In the genomic region with DNA sequence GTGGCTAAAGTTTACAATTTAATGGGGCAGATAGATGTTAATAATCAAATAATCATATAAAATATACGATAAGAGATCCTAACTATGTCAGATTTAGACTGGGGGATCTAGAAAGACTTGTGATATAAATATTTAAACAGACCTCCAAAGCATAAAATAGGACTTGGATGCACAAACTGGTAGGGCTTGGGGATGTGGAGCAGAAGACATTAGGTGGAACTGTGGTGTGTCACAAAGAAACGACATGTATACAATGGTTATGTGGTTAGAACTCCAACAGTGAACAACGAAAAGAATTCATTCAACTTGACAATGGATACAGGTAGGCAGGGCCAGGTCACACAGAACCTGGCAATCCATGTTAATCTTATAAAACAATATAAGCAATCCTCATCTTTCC, we compare ENCODE assay signal across 7 cellular contexts.
DNase-seq lines count a peak whose midpoint lies in the region; ATAC-seq and TF ChIP-seq lines count a peak whose summit lies in the region.
"Not testable (repeated sequence)": the region's sequence is repeated elsewhere in the genome, so short reads cannot be mapped to it uniquely, and the experiment has no call there.

No MANE protein-coding gene starts in this region.

- not testable (repeated sequence) for H3K9ac ChIP-seq in SK-N-MC (ENCODE audit: insufficient read length)

- not testable (repeated sequence) for DNase-seq in CD4-positive, alpha-beta memory T cell; SK-N-MC (ENCODE audit: low read depth, low spot score); activated naive CD4-positive, alpha-beta T cell treated with anti-CD3 and anti-CD28 coated beads, Interleukin-2, amount 10 ng/mL, durations not matched to agents 7 days and 5 days; chondrocyte (ENCODE audit: low spot score); memory B cell (ENCODE audit: low spot score in 2 of 2); osteocyte (ENCODE audit: extremely low spot score, unreplicated experiment)

- H3K27ac ChIP-seq in CD4-positive, alpha-beta memory T cell (ENCODE audit: low read depth, low read length); HEK293 (ENCODE audit: extremely low read depth, low read depth, low read length): not testable (repeated sequence)
- 0 out of 2 replicates have a peak overlapping the region, but pooled peaks have one; percentile 34 for H3K27ac ChIP-seq in SK-N-MC

- H3K27me3 Mint-ChIP-seq in CD4-positive, alpha-beta memory T cell; activated naive CD4-positive, alpha-beta T cell treated with anti-CD3 and anti-CD28 coated beads, Interleukin-2, amount 10 ng/mL, durations not matched to agents 7 days and 5 days; chondrocyte (ENCODE audit: low read depth); memory B cell; osteocyte (ENCODE audit: unreplicated experiment): not testable (repeated sequence)

- peak overlapping the region in 6 of 8 donors; percentile 24 to 73 (median 54) for H3K4me3 Mint-ChIP-seq in CD4-positive, alpha-beta memory T cell
- not testable (repeated sequence) for H3K4me3 Mint-ChIP-seq in activated naive CD4-positive, alpha-beta T cell treated with anti-CD3 and anti-CD28 coated beads, Interleukin-2, amount 10 ng/mL, durations not matched to agents 7 days and 5 days; chondrocyte (ENCODE audit: unreplicated experiment); memory B cell; osteocyte (ENCODE audit: unreplicated experiment)

- H3K36me3 Mint-ChIP-seq in CD4-positive, alpha-beta memory T cell; chondrocyte (ENCODE audit: low read depth); memory B cell; osteocyte (ENCODE audit: unreplicated experiment): not testable (repeated sequence)
- H3K36me3 Mint-ChIP-seq in activated naive CD4-positive, alpha-beta T cell treated with anti-CD3 and anti-CD28 coated beads, Interleukin-2, amount 10 ng/mL, durations not matched to agents 7 days and 5 days = peaks cover 13% of the 10 kb centered on the region

- not testable (repeated sequence) for H3K9me3 Mint-ChIP-seq in CD4-positive, alpha-beta memory T cell; activated naive CD4-positive, alpha-beta T cell treated with anti-CD3 and anti-CD28 coated beads, Interleukin-2, amount 10 ng/mL, durations not matched to agents 7 days and 5 days; chondrocyte (ENCODE audit: low read depth); memory B cell; osteocyte (ENCODE audit: unreplicated experiment)

- not testable (repeated sequence) for H3K36me3 ChIP-seq in CD4-positive, alpha-beta memory T cell (ENCODE audit: insufficient read depth, low read length); HEK293 (ENCODE audit: control insufficient read depth in 2 of 2, insufficient read depth in 1 of 2, low read length in 2 of 2); SK-N-MC (ENCODE audit: insufficient read depth, low read length)

- ATAC-seq in memory B cell (ENCODE audit: low read depth) = not testable (repeated sequence)

- H3K4me3 ChIP-seq in CD4-positive, alpha-beta memory T cell (ENCODE audit: low read length in 2 of 2); HEK293 (ENCODE audit: low read depth, low read length); SK-N-MC: not testable (repeated sequence)

- POLR2A ChIA-PET in CD4-positive, alpha-beta memory T cell (lab: Charles Lee; ENCODE audit: partially characterized antibody); HEK293 (lab: Yijun Ruan, JAX): not testable (repeated sequence)

- H3K4me1 ChIP-seq in CD4-positive, alpha-beta memory T cell (ENCODE audit: insufficient read depth, low read length) = peaks cover 95% of the 10 kb centered on the region
- H3K4me1 ChIP-seq in HEK293 (ENCODE audit: control insufficient read depth, insufficient read depth, low read length) = peaks cover 20% of the 10 kb centered on the region

- peak overlapping the region in 5 of 7 donors; percentile 48 to 64 (median 59) for H3K27ac Mint-ChIP-seq in CD4-positive, alpha-beta memory T cell
- H3K27ac Mint-ChIP-seq in activated naive CD4-positive, alpha-beta T cell treated with anti-CD3 and anti-CD28 coated beads, Interleukin-2, amount 10 ng/mL, durations not matched to agents 7 days and 5 days = peak overlapping the region; percentile 3
- H3K27ac Mint-ChIP-seq in chondrocyte (ENCODE audit: unreplicated experiment) = peak overlapping the region; percentile 89
- peak overlapping the region; percentile 77 for H3K27ac Mint-ChIP-seq in memory B cell
- H3K27ac Mint-ChIP-seq in osteocyte (ENCODE audit: unreplicated experiment) = peak overlapping the region; percentile 9

- CTCF ChIA-PET in CD4-positive, alpha-beta memory T cell (lab: Charles Lee; ENCODE audit: partially characterized antibody); activated naive CD4-positive, alpha-beta T cell treated with anti-CD3 and anti-CD28 coated beads, Interleukin-2, amount 10 ng/mL, durations not matched to agents 7 days and 5 days (lab: Charles Lee): not testable (repeated sequence)
- CTCF ChIA-PET in HEK293 (lab: Yijun Ruan, JAX) = interaction anchor here (0.6 to 1.7 kb wide), 5 partner anchors 17 to 90 kb away, joined by 3 to 7 read pairs (median 4); a partner anchor contains a TSS

- TF ChIP-seq CTCF in HEK293 (tag by site-specific recombination; IDR thresholded peaks at IDR 0.05); chondrocyte (IDR thresholded peaks at IDR 0.05); osteocyte (IDR thresholded peaks at IDR 0.05): not testable (repeated sequence)

- intact Hi-C loops in CD4-positive, alpha-beta memory T cell (cut with micrococcal nuclease) = loop anchor here (5.0 to 10.0 kb wide), 2 partner anchors 34 to 58 kb away; no protein-coding TSS in a partner anchor

- H3K9me3 ChIP-seq in CD4-positive, alpha-beta memory T cell (ENCODE audit: control insufficient read depth in 1 of 2, low read length in 2 of 2); HEK293 (ENCODE audit: control insufficient read depth, insufficient read depth, low read depth, low read length); SK-N-MC (ENCODE audit: low read depth, low read length): not testable (repeated sequence)

- not testable (repeated sequence) for H3K27me3 ChIP-seq in CD4-positive, alpha-beta memory T cell (ENCODE audit: insufficient read depth, low read length)

- H3K4me1 Mint-ChIP-seq in CD4-positive, alpha-beta memory T cell = peaks cover 57 to 97% (median 76%) of the 10 kb centered on the region in 4 donors
- H3K4me1 Mint-ChIP-seq in activated naive CD4-positive, alpha-beta T cell treated with anti-CD3 and anti-CD28 coated beads, Interleukin-2, amount 10 ng/mL, durations not matched to agents 7 days and 5 days = peaks cover 50% of the 10 kb centered on the region
- H3K4me1 Mint-ChIP-seq in chondrocyte (ENCODE audit: low read depth) = peaks cover 66% of the 10 kb centered on the region
- H3K4me1 Mint-ChIP-seq in memory B cell = peaks cover 40% of the 10 kb centered on the region
- H3K4me1 Mint-ChIP-seq in osteocyte (ENCODE audit: unreplicated experiment) = peaks cover 55% of the 10 kb centered on the region

TF ChIP-seq in HEK293, 187 proteins besides CTCF, POLR2A, EP300 and RAD21:
- TF ChIP-seq, protein P1, sequence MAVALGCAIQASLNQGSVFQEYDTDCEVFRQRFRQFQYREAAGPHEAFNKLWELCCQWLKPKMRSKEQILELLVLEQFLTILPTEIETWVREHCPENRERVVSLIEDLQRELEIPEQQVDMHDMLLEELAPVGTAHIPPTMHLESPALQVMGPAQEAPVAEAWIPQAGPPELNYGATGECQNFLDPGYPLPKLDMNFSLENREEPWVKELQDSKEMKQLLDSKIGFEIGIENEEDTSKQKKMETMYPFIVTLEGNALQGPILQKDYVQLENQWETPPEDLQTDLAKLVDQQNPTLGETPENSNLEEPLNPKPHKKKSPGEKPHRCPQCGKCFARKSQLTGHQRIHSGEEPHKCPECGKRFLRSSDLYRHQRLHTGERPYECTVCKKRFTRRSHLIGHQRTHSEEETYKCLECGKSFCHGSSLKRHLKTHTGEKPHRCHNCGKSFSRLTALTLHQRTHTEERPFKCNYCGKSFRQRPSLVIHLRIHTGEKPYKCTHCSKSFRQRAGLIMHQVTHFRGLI (tag by site-specific recombination; IDR thresholded peaks at IDR 0.05) = peak; percentile 73
TF ChIP-seq in HEK293: peak in this region for 1; not testable (repeated sequence) for 186.

Comparison
In these comparisons a context has a peak if more than half of its experiments do, and no peak if none do; other contexts are left out.
1. H3K27ac Mint-ChIP-seq: peak in every context shown above with its lines; median percentile 89 in chondrocyte; 77 in memory B cell; 59 in CD4-positive, alpha-beta memory T cell; 9 in osteocyte; 3 in activated naive CD4-positive, alpha-beta T cell treated with anti-CD3 and anti-CD28 coated beads, Interleukin-2, amount 10 ng/mL, durations not matched to agents 7 days and 5 days.